33 cellular contexts compared by ENCODE assay signal in genomic region chr3:33895658-33896057, GRCh38.
"Had no signal": no experiment of that assay in that cellular context is flagged by ENCODE, and none has a peak within 500 bp of the region (broad histone marks: within the 10 kb centered on the region; RNA-seq: fewer than 3 reads in every experiment).

No MANE protein-coding gene starts in this region.

- DNase-seq: Karpas-422, Kasumi-1, MG63, MM.1S, MV-4-11, NCI-H1048, NCI-H1092, NCI-H1092 treated with DMSO at 0.1 percent for 48 hours, NCI-H1105, NCI-H1105 treated with DMSO at 0.1 percent for 48 hours, NCI-H1417, NCI-H1417 treated with DMSO at 0.1 percent for 48 hours, NCI-H1436, NCI-H1436 treated with DMSO at 0.1 percent for 48 hours, NCI-H146, NCI-H1694, NCI-H1694 treated with DMSO at 0.1 percent for 48 hours, NCI-H187, NCI-H187 treated with DMSO at 0.1 percent for 48 hours, NCI-H1930, NCI-H2029, NCI-H2029 treated with DMSO at 0.1 percent for 48 hours, NCI-H2081, NCI-H2081 treated with DMSO at 0.1 percent for 48 hours, NCI-H2107, NCI-H2171, NCI-H2171 treated with DMSO at 0.1 percent for 48 hours, NCI-H2227 treated with DMSO at 0.1 percent for 48 hours, NCI-H345, NCI-H446, NCI-H446 treated with DMSO at 0.1 percent for 48 hours, NCI-H510A, NCI-H510A treated with DMSO at 0.1 percent for 48 hours had no signal

- H3K9me3 ChIP-seq: MG63 had no signal

- H3K27me3 ChIP-seq: MG63 had no signal

- H3K4me3 ChIP-seq: MG63 had no signal

- H3K36me3 ChIP-seq: MG63 had no signal
